1 cellular context compared by ENCODE assay signal in the genomic region with DNA sequence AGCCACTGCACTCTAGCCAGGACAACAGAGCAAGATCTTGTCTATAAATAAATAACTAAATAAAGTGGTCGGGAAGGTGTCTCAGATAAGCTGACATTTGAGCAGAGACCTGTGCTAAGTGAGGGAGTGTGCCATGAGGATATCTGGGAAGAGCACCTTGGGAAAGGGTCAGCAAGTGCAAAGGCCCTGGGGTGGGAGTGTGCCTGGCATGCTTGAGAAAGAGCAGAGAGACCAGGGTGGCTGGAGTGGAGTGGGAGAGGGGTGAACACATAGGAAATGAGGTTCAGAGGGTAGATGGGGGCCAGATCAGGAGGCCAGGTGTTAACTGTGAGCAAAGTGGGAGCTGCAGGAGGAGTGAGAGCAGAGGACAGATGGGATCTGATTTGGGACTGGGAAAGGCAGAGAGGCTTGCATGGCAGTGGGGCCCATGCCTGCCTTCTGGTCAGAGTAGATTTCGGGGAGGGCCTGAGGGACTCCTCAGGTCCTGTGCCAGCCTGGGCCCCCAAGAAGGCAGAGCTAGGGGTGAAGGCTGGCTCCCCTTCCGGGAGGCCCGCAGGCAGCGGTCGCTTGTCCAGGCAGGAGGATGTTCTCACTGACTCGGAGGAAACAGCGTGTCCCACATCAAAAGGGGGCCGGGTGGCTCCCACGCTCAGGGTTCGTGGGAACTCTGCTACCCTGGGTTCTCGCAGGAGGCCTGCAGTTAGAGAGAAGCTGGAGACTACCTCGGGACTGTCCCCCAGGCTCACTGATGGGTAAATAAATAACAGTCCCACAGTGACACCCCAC.
TF ChIP-seq lines count a peak whose summit lies in the region.

No MANE protein-coding gene starts in this region.

TF ChIP-seq in HepG2, 621 proteins besides CTCF, POLR2A, EP300 and RAD21:
- TF ChIP-seq ADNP (CRISPR knock-in tag; IDR thresholded peaks at IDR 0.05) (no peak), ZZZ3 (CRISPR knock-in tag; IDR thresholded peaks at IDR 0.05; ENCODE audit: borderline replicate concordance) (no peak)
